Comparison of ENCODE assay signal across 9 cellular contexts in the genomic region with DNA sequence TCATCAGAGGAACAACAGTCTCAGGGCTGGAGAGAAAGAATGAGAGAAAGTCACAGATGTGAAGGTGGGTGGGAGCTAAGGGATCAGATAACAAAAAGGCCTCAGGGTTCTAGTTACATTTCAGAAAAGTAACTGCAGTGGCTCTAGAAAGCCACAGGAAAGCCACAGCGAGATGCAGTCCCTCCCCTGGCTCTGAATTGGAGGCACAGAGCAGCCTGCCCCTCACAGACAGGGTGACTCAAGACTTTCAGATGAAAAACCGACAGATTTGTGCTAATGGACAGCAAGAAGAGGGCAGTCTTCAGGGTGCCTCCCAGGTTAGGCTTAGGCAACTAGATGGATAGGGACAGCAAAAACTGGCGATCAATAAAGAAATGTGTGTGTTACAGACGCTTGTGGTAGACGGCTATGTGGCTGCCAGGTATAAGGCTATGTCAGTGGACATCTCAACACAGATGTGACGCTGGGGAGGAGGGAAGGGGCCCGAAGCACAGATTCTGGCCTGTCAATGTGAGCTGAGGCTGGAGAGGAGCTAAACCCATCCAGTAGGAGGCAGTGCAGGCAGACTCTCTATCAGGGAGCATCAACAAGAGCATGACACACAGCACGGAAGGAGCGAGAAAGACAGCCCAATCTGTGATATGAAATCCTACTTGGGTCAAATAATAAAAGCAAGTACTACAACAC. TPM values are rescaled to one million over a fixed set of nuclear protein-coding genes. Genes with fewer than 3 reads are reported as not detected.
DNase-seq lines count a peak whose midpoint lies in the region; ATAC-seq and TF ChIP-seq lines count a peak whose summit lies in the region.
"Had no signal": no experiment of that assay in that cellular context is flagged by ENCODE, and none has a peak within 500 bp of the region (broad histone marks: within the 10 kb centered on the region; RNA-seq: fewer than 3 reads in every experiment).

No MANE protein-coding gene starts in this region.

- no peak overlapping the region for H3K4me3 ChIP-seq in OCI-LY1 (ENCODE audit: low read depth, low read length, poor library complexity, severe bottlenecking)

- no peaks in the 10 kb centered on the region for H3F3A ChIP-seq in OCI-LY1 (ENCODE audit: insufficient read depth, low read length)

- ATAC-seq in activated naive CD8-positive, alpha-beta T cell treated with anti-CD3 and anti-CD28 coated beads, Interleukin-2, amount 10 ng/mL, durations not matched to agents 7 days and 5 days (ENCODE audit: low read depth): peak; percentile 76
- ATAC-seq in HG03354 (IDR thresholded peaks at IDR 0.05; ENCODE audit: poor library complexity, severe bottlenecking, unreplicated experiment) (no peak), HG03342 (IDR thresholded peaks at IDR 0.05; ENCODE audit: unreplicated experiment) (no peak), HG03045 (IDR thresholded peaks at IDR 0.05; ENCODE audit: unreplicated experiment) (no peak)

- H3K27ac Mint-ChIP-seq in activated naive CD8-positive, alpha-beta T cell treated with anti-CD3 and anti-CD28 coated beads, Interleukin-2, amount 10 ng/mL, durations not matched to agents 7 days and 5 days: peak overlapping the region; percentile 84
- H3K27ac Mint-ChIP-seq in neural crest cell (ENCODE audit: unreplicated experiment): peak overlapping the region; percentile 53

- H3K27ac ChIP-seq in OCI-LY1 (ENCODE audit: low read depth, low read length, poor library complexity, severe bottlenecking) (no peak overlapping the region), substantia nigra (ENCODE audit: low read depth, low read length, poor library complexity, severe bottlenecking) (no peak overlapping the region)
- H3K27ac ChIP-seq: HL-60 had no signal

- H3K9me3 ChIP-seq in OCI-LY1 (ENCODE audit: low read length): no peaks in the 10 kb centered on the region

- H3K4me3 Mint-ChIP-seq in activated naive CD8-positive, alpha-beta T cell treated with anti-CD3 and anti-CD28 coated beads, Interleukin-2, amount 10 ng/mL, durations not matched to agents 7 days and 5 days: peak overlapping the region; percentile 50
- no peak overlapping the region for H3K4me3 Mint-ChIP-seq in neural crest cell

- DNase-seq in ELF-1 (ENCODE audit: low read depth, low spot score) (peak; percentile 78), neural crest cell (ENCODE audit: low read depth, low spot score) (no peak), substantia nigra (lab: John Stamatoyannopoulos, UW) (no peak)
- DNase-seq in activated naive CD8-positive, alpha-beta T cell treated with anti-CD3 and anti-CD28 coated beads, Interleukin-2, amount 10 ng/mL, durations not matched to agents 7 days and 5 days: peak; percentile 49

- no peaks in the 10 kb centered on the region for H3K27me3 Mint-ChIP-seq in activated naive CD8-positive, alpha-beta T cell treated with anti-CD3 and anti-CD28 coated beads, Interleukin-2, amount 10 ng/mL, durations not matched to agents 7 days and 5 days
- no peaks in the 10 kb centered on the region for H3K27me3 Mint-ChIP-seq in neural crest cell (ENCODE audit: low read depth)

- H3K9me2 ChIP-seq in OCI-LY1 (ENCODE audit: low read depth, low read length): no peaks in the 10 kb centered on the region

- peak; percentile 58 for TF ChIP-seq CTCF in OCI-LY1 (IDR thresholded peaks at IDR 0.05; ENCODE audit: low read length)
- peak; percentile 53 for TF ChIP-seq CTCF in neural crest cell (conservative IDR thresholded peaks at IDR 0.05)

- POLR2A ChIA-PET in activated naive CD8-positive, alpha-beta T cell treated with anti-CD3 and anti-CD28 coated beads, Interleukin-2, amount 10 ng/mL, durations not matched to agents 7 days and 5 days (lab: Charles Lee): interaction anchor here (0.5 to 1.5 kb wide), 5 partner anchors 11 to 913 kb away, joined by 3 to 6 read pairs (median 4); no protein-coding TSS in a partner anchor

- no peaks in the 10 kb centered on the region for H3K36me3 ChIP-seq in OCI-LY1 (ENCODE audit: insufficient read depth, low read length)

- no peaks in the 10 kb centered on the region for H3K79me2 ChIP-seq in OCI-LY1 (ENCODE audit: insufficient read depth, low read length)

- H3K9me3 Mint-ChIP-seq in activated naive CD8-positive, alpha-beta T cell treated with anti-CD3 and anti-CD28 coated beads, Interleukin-2, amount 10 ng/mL, durations not matched to agents 7 days and 5 days: no peaks in the 10 kb centered on the region
- H3K9me3 Mint-ChIP-seq in neural crest cell: no peaks in the 10 kb centered on the region

- H3K36me3 Mint-ChIP-seq in activated naive CD8-positive, alpha-beta T cell treated with anti-CD3 and anti-CD28 coated beads, Interleukin-2, amount 10 ng/mL, durations not matched to agents 7 days and 5 days: peaks cover 41% of the 10 kb centered on the region
- no peaks in the 10 kb centered on the region for H3K36me3 Mint-ChIP-seq in neural crest cell (ENCODE audit: low read depth)

- no peak overlapping the region for H3K9ac ChIP-seq in OCI-LY1 (ENCODE audit: low read length)

- no peaks in the 10 kb centered on the region for H4K20me1 ChIP-seq in OCI-LY1 (ENCODE audit: insufficient read depth, low read length)

- H3K27me3 ChIP-seq in OCI-LY1 (ENCODE audit: insufficient read depth, low read length): no peaks in the 10 kb centered on the region

- H3K4me1 Mint-ChIP-seq in activated naive CD8-positive, alpha-beta T cell treated with anti-CD3 and anti-CD28 coated beads, Interleukin-2, amount 10 ng/mL, durations not matched to agents 7 days and 5 days: peaks cover 34% of the 10 kb centered on the region
- no peaks in the 10 kb centered on the region for H3K4me1 Mint-ChIP-seq in neural crest cell

- H3K4me1 ChIP-seq in OCI-LY1 (ENCODE audit: insufficient read depth, low read length, severe bottlenecking): no peaks in the 10 kb centered on the region

- no peak overlapping the region for H2AFZ ChIP-seq in OCI-LY1 (ENCODE audit: low read length)

- no peak overlapping the region for H3K4me2 ChIP-seq in OCI-LY1 (ENCODE audit: low read length)

RNA-seq across cellular contexts. Expression of gene UNC50, which starts 26.2 kb away (rescaled TPM):
- total RNA-seq in activated naive CD8-positive, alpha-beta T cell treated with anti-CD3 and anti-CD28 coated beads, Interleukin-2, amount 10 ng/mL, durations not matched to agents 7 days and 5 days: 10 to 100 TPM; 31.3 to 34.9 TPM
- 44.0 and 48.3 TPM in 2 replicates for total RNA-seq in neural crest cell

RNA-seq across cellular contexts. Expression of gene COA5, which starts 26.2 kb away (rescaled TPM):
- 10 to 100 TPM; 36.2 to 36.7 TPM for total RNA-seq in activated naive CD8-positive, alpha-beta T cell treated with anti-CD3 and anti-CD28 coated beads, Interleukin-2, amount 10 ng/mL, durations not matched to agents 7 days and 5 days
- total RNA-seq in neural crest cell: 33.7 and 34.6 TPM in 2 replicates

Comparison
In these comparisons a context has a peak if more than half of its experiments do, and no peak if none do; other contexts are left out.
1. DNase-seq: peak in ELF-1 (single experiment) and activated naive CD8-positive, alpha-beta T cell treated with anti-CD3 and anti-CD28 coated beads, Interleukin-2, amount 10 ng/mL, durations not matched to agents 7 days and 5 days (single experiment); none in neural crest cell (single experiment) and substantia nigra (0 of 49).